8 cellular contexts compared by ENCODE assay signal in genomic region chr10:28241766-28242399, GRCh38.
A peak's percentile ranks its signal among the peaks of the same experiment; 100 is the strongest.
DNase-seq lines count a peak whose midpoint lies in the region; ATAC-seq, FAIRE-seq and TF ChIP-seq lines count a peak whose summit lies in the region.

No MANE protein-coding gene starts in this region.

- TF ChIP-seq EP300 in ovary (IDR thresholded peaks at IDR 0.05), result no peak

- no peak for FAIRE-seq in GM12892 (lab: Jason Lieb, UNC)

- peaks cover 6% of the 10 kb centered on the region for H3K9me3 Mint-ChIP-seq in activated CD4-positive, alpha-beta T cell treated with anti-CD3 and anti-CD28 coated beads for 36 hours (ENCODE audit: low read depth)
- peaks cover 4% of the 10 kb centered on the region for H3K9me3 Mint-ChIP-seq in activated T-cell treated with anti-CD3 and anti-CD28 coated beads, Interleukin-2, amount 50 U/mL, for 4 hours

- no peaks in the 10 kb centered on the region for H3K27me3 Mint-ChIP-seq in activated CD4-positive, alpha-beta T cell treated with anti-CD3 and anti-CD28 coated beads for 36 hours
- H3K27me3 Mint-ChIP-seq in activated T-cell treated with anti-CD3 and anti-CD28 coated beads, Interleukin-2, amount 50 U/mL, for 4 hours (ENCODE audit: low read depth), result no peaks in the 10 kb centered on the region

- no peak overlapping the region for H3K4me3 ChIP-seq in ovary

- H3K36me3 ChIP-seq in ovary, result no peaks in the 10 kb centered on the region

- ATAC-seq in activated CD4-positive, alpha-beta T cell treated with anti-CD3 and anti-CD28 coated beads for 36 hours, result peak; percentile 79
- ATAC-seq in HG02678 (IDR thresholded peaks at IDR 0.05; ENCODE audit: unreplicated experiment), result peak; percentile 70
- peak; percentile 58 for ATAC-seq in activated T-cell treated with anti-CD3 and anti-CD28 coated beads, Interleukin-2, amount 50 U/mL, for 4 hours

- H3K4me3 Mint-ChIP-seq in activated CD4-positive, alpha-beta T cell treated with anti-CD3 and anti-CD28 coated beads for 36 hours, result no peak overlapping the region
- no peak overlapping the region for H3K4me3 Mint-ChIP-seq in activated T-cell treated with anti-CD3 and anti-CD28 coated beads, Interleukin-2, amount 50 U/mL, for 4 hours

- POLR2A ChIA-PET in activated CD4-positive, alpha-beta T cell treated with anti-CD3 and anti-CD28 coated beads for 36 hours (lab: Charles Lee), result no interaction called here

- peaks cover 5% of the 10 kb centered on the region for H3K36me3 Mint-ChIP-seq in activated CD4-positive, alpha-beta T cell treated with anti-CD3 and anti-CD28 coated beads for 36 hours (ENCODE audit: low read depth)
- peaks cover 11% of the 10 kb centered on the region for H3K36me3 Mint-ChIP-seq in activated T-cell treated with anti-CD3 and anti-CD28 coated beads, Interleukin-2, amount 50 U/mL, for 4 hours (ENCODE audit: insufficient read depth)

- peak; percentile 57 for DNase-seq in activated CD4-positive, alpha-beta T cell treated with anti-CD3 and anti-CD28 coated beads for 36 hours
- no peak for DNase-seq in activated CD4-positive, alpha-beta T cell treated with anti-CD3 and anti-CD28 coated beads for 1 hour
- DNase-seq in NCI-H460 (ENCODE audit: extremely low read depth, low read depth), result peak; percentile 42
- peak; percentile 27 for DNase-seq in activated T-cell treated with anti-CD3 and anti-CD28 coated beads, Interleukin-2, amount 50 U/mL, for 4 hours
- DNase-seq in foreskin melanocyte, result peak; percentile 40
- DNase-seq in ovary, result peak in 1 of 5 donors; percentile 46
- DNase-seq in GM12892 (ENCODE audit: insufficient read length), result no peak

- no peak overlapping the region for H3K27ac ChIP-seq in ovary

- TF ChIP-seq POLR2A in ovary (IDR thresholded peaks at IDR 0.05), result no peak
- TF ChIP-seq POLR2A in GM12892 (IDR thresholded peaks at IDR 0.05; ENCODE audit: low read depth, low read length), result no peak

- H3K9me3 ChIP-seq in ovary, result no peaks in the 10 kb centered on the region

- peak; percentile 89 to 92 (median 91) for TF ChIP-seq CTCF in ovary (IDR thresholded peaks at IDR 0.05)

- H3K27me3 ChIP-seq in ovary, result no peaks in the 10 kb centered on the region

- 8 to 13% (median 10%) methylated on average over 3 of the region's 3 CpGs for WGBS in ovary, 3 donors

- peaks cover 30% of the 10 kb centered on the region for H3K4me1 Mint-ChIP-seq in activated CD4-positive, alpha-beta T cell treated with anti-CD3 and anti-CD28 coated beads for 36 hours
- peaks cover 20% of the 10 kb centered on the region for H3K4me1 Mint-ChIP-seq in activated T-cell treated with anti-CD3 and anti-CD28 coated beads, Interleukin-2, amount 50 U/mL, for 4 hours (ENCODE audit: low read depth)

- CTCF ChIA-PET in activated CD4-positive, alpha-beta T cell treated with anti-CD3 and anti-CD28 coated beads for 36 hours (lab: Charles Lee), result interaction anchor here (0.6 to 5.4 kb wide), 40 partner anchors 10 to 1016 kb away, joined by 3 to 33 read pairs (median 4); partner anchors contain the start of genes MKX, MPP7 and RAB18

- H3K4me1 ChIP-seq in ovary (ENCODE audit: insufficient read depth), result no peaks in the 10 kb centered on the region

- H3K27ac Mint-ChIP-seq in activated CD4-positive, alpha-beta T cell treated with anti-CD3 and anti-CD28 coated beads for 36 hours, result no peak overlapping the region

- intact Hi-C loops in activated CD4-positive, alpha-beta T cell treated with anti-CD3 and anti-CD28 coated beads for 36 hours (cut with DNase I, micrococcal nuclease), result loop anchor here (1.0 to 5.0 kb wide), 11 partner anchors 64 to 796 kb away; partner anchors contain the start of gene ODAD2 (in 1 of the 2)
- intact Hi-C loops in ovary (cut with DNase I), result loop anchor here in 2 of 4 donors (5.0 to 10.0 kb wide), 2 partner anchors 57 to 685 kb away; no protein-coding TSS in a partner anchor

Comparison
In these comparisons a context has a peak if more than half of its experiments do, and no peak if none do; other contexts are left out.
1. DNase-seq: peak in activated CD4-positive, alpha-beta T cell treated with anti-CD3 and anti-CD28 coated beads for 36 hours (single experiment), NCI-H460 (single experiment), activated T-cell treated with anti-CD3 and anti-CD28 coated beads, Interleukin-2, amount 50 U/mL, for 4 hours (single experiment) and foreskin melanocyte (single experiment); none in activated CD4-positive, alpha-beta T cell treated with anti-CD3 and anti-CD28 coated beads for 1 hour (single experiment) and GM12892 (single experiment).
2. Peak in every context shown above with its lines, with median percentiles within 50 percentile points of each other: ATAC-seq.